ENCODE assay signal across 8 cellular contexts in the genomic region with DNA sequence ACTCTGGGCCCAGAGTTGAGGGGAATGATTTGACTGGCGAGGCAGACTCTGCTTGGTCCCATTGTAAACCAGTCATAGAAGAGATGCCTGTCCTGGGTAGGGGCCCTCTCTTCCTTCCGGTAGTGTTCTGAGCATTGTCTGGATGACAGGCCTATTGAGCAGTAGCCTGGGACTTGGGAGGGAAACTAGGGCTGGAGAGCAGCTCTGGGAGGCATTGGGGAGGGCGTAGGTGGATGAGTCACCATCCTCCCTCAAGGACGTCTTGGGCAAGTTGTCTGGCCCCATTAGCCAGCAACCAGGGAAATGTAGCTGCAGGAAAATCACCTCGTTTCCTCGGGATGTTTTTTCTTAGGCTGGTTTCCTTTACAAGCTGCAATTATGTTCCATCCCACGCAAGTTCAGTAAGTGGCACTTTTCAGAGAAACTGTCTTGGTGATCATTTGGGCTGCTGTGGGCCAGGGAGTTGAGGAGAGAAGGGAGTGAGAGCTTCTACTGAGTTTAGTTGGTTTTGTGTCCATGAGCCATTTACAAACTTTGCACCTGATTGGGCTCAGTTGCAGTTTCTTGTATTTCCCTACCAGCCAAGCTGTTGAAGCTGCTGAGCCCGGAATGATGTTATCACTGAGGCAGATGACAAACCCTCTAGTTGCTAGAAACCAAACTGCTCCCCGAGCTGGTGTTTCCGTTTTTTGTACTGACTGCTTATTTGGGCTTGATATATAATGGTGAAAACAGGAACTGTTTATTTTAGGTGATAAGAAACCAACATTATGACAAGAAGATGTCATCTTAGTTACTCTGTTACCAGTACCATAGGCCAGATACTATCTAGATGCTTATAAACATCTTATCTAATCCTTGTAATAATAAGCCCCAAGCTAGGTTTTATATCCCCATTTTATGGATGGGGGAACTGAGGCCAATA.
DNase-seq lines count a peak whose midpoint lies in the region; ATAC-seq, FAIRE-seq and TF ChIP-seq lines count a peak whose summit lies in the region.

No MANE protein-coding gene starts in this region.

- H2AK5ac ChIP-seq in mesendoderm (ENCODE audit: low read length), result no peak overlapping the region

- H3K56ac ChIP-seq in mesendoderm (ENCODE audit: low read length), result peak overlapping the region; percentile 72

- no peak overlapping the region for H3K27ac ChIP-seq in DOHH2 (ENCODE audit: low read depth, low read length)
- peak overlapping the region; percentile 53 for H3K27ac ChIP-seq in effector memory CD4-positive, alpha-beta T cell (ENCODE audit: insufficient read depth, low read length, poor library complexity, severe bottlenecking)
- H3K27ac ChIP-seq in mesendoderm (ENCODE audit: low read depth, low read length), result peak overlapping the region; percentile 34

- WGBS in mesendoderm (ENCODE audit: extremely low coverage, insufficient coverage, low lambda C conversion rate), result no CpG with 5 or more reads among the region's 10 CpGs

- peaks cover 22 to 56% (median 49%) of the 10 kb centered on the region in 3 donors for H3K4me1 Mint-ChIP-seq in IgD-negative memory B cell
- H3K4me1 Mint-ChIP-seq in stimulated activated effector memory CD8-positive, alpha-beta T cell treated with anti-CD3 and anti-CD28 coated beads, Interleukin-12 subunit alpha, Interleukin-12 subunit beta, amount 100 ng/mL, for 72 hours, result peaks cover 74% of the 10 kb centered on the region

- H3K36me3 ChIP-seq in DOHH2 (ENCODE audit: control insufficient read depth, low read length) (no peaks in the 10 kb centered on the region), mesendoderm (ENCODE audit: control insufficient read depth, insufficient read depth, low read length) (no peaks in the 10 kb centered on the region)
- H3K36me3 ChIP-seq in effector memory CD4-positive, alpha-beta T cell (ENCODE audit: control insufficient read depth, insufficient read depth, low read length), result peaks cover 7% of the 10 kb centered on the region

- H3K4me3 ChIP-seq in DOHH2 (ENCODE audit: low read length), result peak overlapping the region; percentile 18; the same call in 1 of the 2 replicates
- H3K4me3 ChIP-seq in effector memory CD4-positive, alpha-beta T cell (ENCODE audit: insufficient read depth, low read depth, low read length, poor library complexity, severe bottlenecking), result no peak overlapping the region
- no peak overlapping the region for H3K4me3 ChIP-seq in mesendoderm (ENCODE audit: low read length)

- FAIRE-seq in D721Med (lab: Jason Lieb, UNC), result no peak

- H4K8ac ChIP-seq in mesendoderm (ENCODE audit: low read depth, low read length), result no peak overlapping the region

- peaks cover 2% of the 10 kb centered on the region for H3K36me3 Mint-ChIP-seq in IgD-negative memory B cell
- peaks cover 27% of the 10 kb centered on the region for H3K36me3 Mint-ChIP-seq in stimulated activated effector memory CD8-positive, alpha-beta T cell treated with anti-CD3 and anti-CD28 coated beads, Interleukin-12 subunit alpha, Interleukin-12 subunit beta, amount 100 ng/mL, for 72 hours

- H3K4ac ChIP-seq in mesendoderm (ENCODE audit: low read depth, low read length), result no peak overlapping the region

- ATAC-seq in GM21723 (IDR thresholded peaks at IDR 0.05; ENCODE audit: unreplicated experiment), result peak; percentile 89
- peak; percentile 92 for ATAC-seq in stimulated activated effector memory CD8-positive, alpha-beta T cell treated with anti-CD3 and anti-CD28 coated beads, Interleukin-12 subunit alpha, Interleukin-12 subunit beta, amount 100 ng/mL, for 72 hours

- no peak overlapping the region for H3K18ac ChIP-seq in mesendoderm (ENCODE audit: low read length)

- H3K4me1 ChIP-seq in DOHH2 (ENCODE audit: control insufficient read depth, low read length) (peaks cover 24% of the 10 kb centered on the region), mesendoderm (ENCODE audit: control insufficient read depth, low read depth, low read length) (peaks cover 4% of the 10 kb centered on the region)
- peaks cover 17% of the 10 kb centered on the region for H3K4me1 ChIP-seq in effector memory CD4-positive, alpha-beta T cell (ENCODE audit: control insufficient read depth, insufficient read depth, low read length, poor library complexity, severe bottlenecking)

- no peaks in the 10 kb centered on the region for H3K9me3 ChIP-seq in DOHH2 (ENCODE audit: control insufficient read depth, insufficient read depth, low read length)
- H3K9me3 ChIP-seq in effector memory CD4-positive, alpha-beta T cell (ENCODE audit: control insufficient read depth, low read length), result no peaks in the 10 kb centered on the region

- H4K20me1 ChIP-seq in DOHH2 (ENCODE audit: control insufficient read depth, insufficient read depth, low read depth, low read length), result no peaks in the 10 kb centered on the region

- peak overlapping the region in 3 of 4 donors; percentile 0 to 81 (median 77) for H3K4me3 Mint-ChIP-seq in IgD-negative memory B cell
- H3K4me3 Mint-ChIP-seq in stimulated activated effector memory CD8-positive, alpha-beta T cell treated with anti-CD3 and anti-CD28 coated beads, Interleukin-12 subunit alpha, Interleukin-12 subunit beta, amount 100 ng/mL, for 72 hours, result peak overlapping the region; percentile 41

- H3K4me2 ChIP-seq in DOHH2 (ENCODE audit: low read length) (peak overlapping the region; percentile 48), mesendoderm (ENCODE audit: low read length) (no peak overlapping the region)

- H2BK5ac ChIP-seq in mesendoderm (ENCODE audit: low read length), result no peak overlapping the region

- no peak overlapping the region for H2BK15ac ChIP-seq in mesendoderm (replicated peaks; ENCODE audit: low read depth)

- peak overlapping the region; percentile 8 to 79 (median 10) for H3K27ac Mint-ChIP-seq in IgD-negative memory B cell
- H3K27ac Mint-ChIP-seq in stimulated activated effector memory CD8-positive, alpha-beta T cell treated with anti-CD3 and anti-CD28 coated beads, Interleukin-12 subunit alpha, Interleukin-12 subunit beta, amount 100 ng/mL, for 72 hours, result peak overlapping the region; percentile 89

- no peaks in the 10 kb centered on the region for H3K27me3 Mint-ChIP-seq in IgD-negative memory B cell

- peak; percentile 38 for DNase-seq in activated CD4-positive, CD25-positive, alpha-beta regulatory T cell treated with anti-CD3 and anti-CD28 coated beads, Interleukin-2, amount 50 U/mL, for 72 hours
- peak; percentile 29 to 33 (median 32) for DNase-seq in effector memory CD4-positive, alpha-beta T cell
- DNase-seq in mesendoderm (peak; percentile 89), D721Med (ENCODE audit: insufficient read length, low spot score) (no peak)
- peak; percentile 18 to 64 for DNase-seq in stimulated activated effector memory CD8-positive, alpha-beta T cell treated with anti-CD3 and anti-CD28 coated beads, Interleukin-12 subunit alpha, Interleukin-12 subunit beta, amount 100 ng/mL, for 72 hours (ENCODE audit: low spot score in 2 of 2)

- no peak overlapping the region for H2BK120ac ChIP-seq in mesendoderm (ENCODE audit: low read depth, low read length)

- no peak overlapping the region for H3K23ac ChIP-seq in mesendoderm (ENCODE audit: low read length)

- no peaks in the 10 kb centered on the region for H3K27me3 ChIP-seq in DOHH2 (ENCODE audit: control insufficient read depth, low read length)
- H3K27me3 ChIP-seq in effector memory CD4-positive, alpha-beta T cell (replicated peaks; ENCODE audit: control insufficient read depth, insufficient read depth, low read length, poor library complexity, severe bottlenecking), result no peaks in the 10 kb centered on the region
- no peaks in the 10 kb centered on the region for H3K27me3 ChIP-seq in mesendoderm (ENCODE audit: insufficient read depth, low read length, poor library complexity)

- H4K5ac ChIP-seq in mesendoderm (ENCODE audit: low read length), result no peak overlapping the region

- H3K9me2 ChIP-seq in DOHH2 (replicated peaks; ENCODE audit: control insufficient read depth, low read length), result no peaks in the 10 kb centered on the region

- no peaks in the 10 kb centered on the region; the same call in 1 of the 2 replicates for H3F3A ChIP-seq in DOHH2 (ENCODE audit: control insufficient read depth, insufficient read depth)

- TF ChIP-seq CTCF in DOHH2 (IDR thresholded peaks at IDR 0.05; ENCODE audit: low read depth, low read length, poor library complexity, severe bottlenecking), result no peak
- no peak for TF ChIP-seq CTCF in D721Med (IDR thresholded peaks at IDR 0.05; ENCODE audit: insufficient read depth, missing control alignments)

- no peaks in the 10 kb centered on the region for H3K9me3 Mint-ChIP-seq in IgD-negative memory B cell
- no peaks in the 10 kb centered on the region for H3K9me3 Mint-ChIP-seq in stimulated activated effector memory CD8-positive, alpha-beta T cell treated with anti-CD3 and anti-CD28 coated beads, Interleukin-12 subunit alpha, Interleukin-12 subunit beta, amount 100 ng/mL, for 72 hours

- peak overlapping the region; percentile 12 for H3K9ac ChIP-seq in mesendoderm (ENCODE audit: low read length)

- no peaks in the 10 kb centered on the region for H3K79me1 ChIP-seq in mesendoderm (ENCODE audit: low read length)

- H3K79me2 ChIP-seq in DOHH2 (ENCODE audit: control insufficient read depth, low read length), result no peaks in the 10 kb centered on the region
- H3K79me2 ChIP-seq in mesendoderm (ENCODE audit: control insufficient read depth, insufficient read depth, low read length), result no peaks in the 10 kb centered on the region
